11 cellular contexts compared by ENCODE assay signal in the genomic region with DNA sequence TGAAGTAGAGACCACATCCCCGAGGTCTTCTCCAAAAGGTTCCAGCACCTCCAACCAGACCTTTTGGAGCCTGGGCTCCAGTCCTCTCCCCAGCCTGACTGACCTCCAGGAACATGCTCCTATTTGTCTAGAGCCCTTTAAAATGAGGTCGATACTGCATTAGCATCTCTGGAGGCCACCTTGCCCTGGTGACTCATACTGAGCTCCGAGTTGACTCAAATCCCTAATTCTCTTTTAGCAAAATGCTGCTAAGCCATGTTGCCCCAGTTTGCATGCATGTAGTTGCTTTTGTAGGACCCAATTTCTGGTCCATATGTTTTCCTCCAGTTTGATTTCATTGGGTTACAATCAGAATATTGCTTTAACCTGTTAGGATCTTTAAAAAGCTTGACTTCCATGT. TPM values are rescaled to one million over a fixed set of nuclear protein-coding genes. Genes with fewer than 3 reads are reported as not detected.
DNase-seq lines count a peak whose midpoint lies in the region; ATAC-seq and TF ChIP-seq lines count a peak whose summit lies in the region.
"Had no signal": no experiment of that assay in that cellular context is flagged by ENCODE, and none has a peak within 500 bp of the region (broad histone marks: within the 10 kb centered on the region; RNA-seq: fewer than 3 reads in every experiment).

No MANE protein-coding gene starts in this region.

- TF ChIP-seq CTCF in glutamatergic neuron (IDR thresholded peaks at IDR 0.05; ENCODE audit: partially characterized antibody, unreplicated experiment) (no peak), right lobe of liver (IDR thresholded peaks at IDR 0.05) (no peak)

- no peaks in the 10 kb centered on the region for H3K4me1 ChIP-seq in aorta (ENCODE audit: control insufficient read depth in 1 of 2, insufficient read depth in 2 of 2, low read length in 2 of 2)
- no peaks in the 10 kb centered on the region for H3K4me1 ChIP-seq in right lobe of liver

- no peak overlapping the region for H3K27ac Mint-ChIP-seq in glutamatergic neuron (ENCODE audit: unreplicated experiment)
- H3K27ac Mint-ChIP-seq: effector memory CD8-positive, alpha-beta T cell had no signal

- H3K4me3 Mint-ChIP-seq in glutamatergic neuron (ENCODE audit: unreplicated experiment) = no peak overlapping the region
- H3K4me3 Mint-ChIP-seq: effector memory CD8-positive, alpha-beta T cell had no signal

- intact Hi-C loops in aorta (cut with DNase I) = no loop called here
- intact Hi-C loops in right lobe of liver (cut with DNase I) = no loop called here

- H3K36me3 ChIP-seq in aorta (ENCODE audit: control insufficient read depth in 1 of 2, insufficient read depth in 2 of 2, low read length in 1 of 2) (no peaks in the 10 kb centered on the region), right lobe of liver (no peaks in the 10 kb centered on the region)

- TF ChIP-seq POLR2A in right lobe of liver (IDR thresholded peaks at IDR 0.05) = no peak

- WGBS in aorta, 2 donors = 67 to 95% methylated on average over 3 of the region's 3 CpGs
- WGBS in right lobe of liver (ENCODE audit: insufficient coverage, low coverage, low lambda C conversion rate, missing lambda C conversion rate) = 64% methylated on average over 2 of the region's 3 CpGs

- H3K4me3 ChIP-seq in aorta (ENCODE audit: low read length in 2 of 2) (no peak overlapping the region), right lobe of liver (no peak overlapping the region)

- H3K27me3 ChIP-seq in aorta (ENCODE audit: control insufficient read depth in 1 of 2, insufficient read depth in 2 of 2, low read length in 1 of 2) (no peaks in the 10 kb centered on the region), right lobe of liver (no peaks in the 10 kb centered on the region)

- H3K9me3 Mint-ChIP-seq in glutamatergic neuron (ENCODE audit: unreplicated experiment) = no peaks in the 10 kb centered on the region
- H3K9me3 Mint-ChIP-seq: effector memory CD8-positive, alpha-beta T cell had no signal

- H3K36me3 Mint-ChIP-seq in glutamatergic neuron (ENCODE audit: unreplicated experiment) = peaks cover 7% of the 10 kb centered on the region

- peaks cover 2% of the 10 kb centered on the region for H3K27me3 Mint-ChIP-seq in glutamatergic neuron (ENCODE audit: unreplicated experiment)
- H3K27me3 Mint-ChIP-seq: effector memory CD8-positive, alpha-beta T cell had no signal

- H3K4me1 Mint-ChIP-seq in glutamatergic neuron (ENCODE audit: low read depth, unreplicated experiment) = peaks cover 6% of the 10 kb centered on the region

- H3K9me3 ChIP-seq in aorta (ENCODE audit: control insufficient read depth, low read length) (no peaks in the 10 kb centered on the region), right lobe of liver (no peaks in the 10 kb centered on the region)

- ATAC-seq in GM18508 (IDR thresholded peaks at IDR 0.05; ENCODE audit: insufficient read depth, unreplicated experiment) (peak; percentile 96), GM19351 (IDR thresholded peaks at IDR 0.05; ENCODE audit: unreplicated experiment) (peak; percentile 98), HG02943 (IDR thresholded peaks at IDR 0.05; ENCODE audit: low read depth, unreplicated experiment) (peak; percentile 74), aorta (ENCODE audit: low FRiP score) (no peak), right lobe of liver (no peak)
- ATAC-seq: effector memory CD8-positive, alpha-beta T cell had no signal

- DNase-seq in activated T-cell treated with anti-CD3 and anti-CD28 coated beads, Interleukin-2, amount 50 U/mL, for 48 hours = peak; percentile 36 to 46
- DNase-seq in aorta (no peak), glutamatergic neuron (no peak), right lobe of liver (no peak), D341Med (ENCODE audit: low spot score) (no peak)
- DNase-seq: DND-41; effector memory CD8-positive, alpha-beta T cell had no signal

- H3K27ac ChIP-seq in aorta (ENCODE audit: low read depth in 1 of 2, low read length in 2 of 2) (no peak overlapping the region), right lobe of liver (no peak overlapping the region)
- H3K27ac ChIP-seq: HL-60 had no signal

RNA-seq across cellular contexts. Expression of a gene that starts 43.5 kb away (rescaled TPM):
- total RNA-seq in aorta = not detected
- polyA plus RNA-seq in aorta = under 1 TPM in 1 of 2 donors, not detected in 1; 0.46 TPM
- total RNA-seq in glutamatergic neuron (ENCODE audit: unreplicated experiment) = 42.7 TPM
- not detected for total RNA-seq in right lobe of liver

Comparison
In these comparisons a context has a peak if more than half of its experiments do, and no peak if none do; other contexts are left out.
1. ATAC-seq: peak in GM18508 (single experiment), GM19351 (single experiment) and HG02943 (single experiment); none in aorta (single experiment) and right lobe of liver (0 of 4).
2. DNase-seq: peak in activated T-cell treated with anti-CD3 and anti-CD28 coated beads, Interleukin-2, amount 50 U/mL, for 48 hours (2 of 2); none in aorta (0 of 2), glutamatergic neuron (single experiment), right lobe of liver (0 of 3) and D341Med (single experiment).
3. RNA of a gene that starts 43.5 kb away (total RNA-seq): 42.7 TPM in glutamatergic neuron (single experiment); not detected in aorta and not detected in right lobe of liver; every median in the first group is over 10 times any median in the second.